9 cellular contexts compared by ENCODE assay signal in genomic region chr7:155815332-155816191, GRCh38. TPM values are rescaled to one million over a fixed set of nuclear protein-coding genes. Genes with fewer than 3 reads are reported as not detected.
DNase-seq lines count a peak whose midpoint lies in the region; ATAC-seq and TF ChIP-seq lines count a peak whose summit lies in the region.
"Had no signal": no experiment of that assay in that cellular context is flagged by ENCODE, and none has a peak within 500 bp of the region (broad histone marks: within the 10 kb centered on the region; RNA-seq: fewer than 3 reads in every experiment).

No MANE protein-coding gene starts in this region.

- DNase-seq in COR-L47 (lab: John Stamatoyannopoulos, UW) (peak; percentile 38), adrenal gland (peak; percentile 74 to 87 (median 83)), kidney epithelial cell (ENCODE audit: low read depth) (no peak)
- DNase-seq in stimulated activated CD8-positive, alpha-beta memory T cell treated with anti-CD3 and anti-CD28 coated beads, Interleukin-15, amount 100 ng/mL, for 1 hour (ENCODE audit: low read depth) = peak; percentile 34

- intact Hi-C loops in adrenal gland (cut with DNase I) = no loop called here

- H3K4me1 ChIP-seq in adrenal gland (replicated peaks in 1 of 2) = peaks cover 5 to 7% of the 10 kb centered on the region in 2 donors
- peaks cover 0 to 17% (median 0%) of the 10 kb centered on the region in 3 donors for H3K4me1 ChIP-seq in gastroesophageal sphincter

- no peaks in the 10 kb centered on the region for H3K36me3 ChIP-seq in SU-DHL-6 (ENCODE audit: low read length)
- no peaks in the 10 kb centered on the region for H3K36me3 ChIP-seq in adrenal gland (replicated peaks in 1 of 2)
- H3K36me3 ChIP-seq in kidney epithelial cell (ENCODE audit: control insufficient read depth, insufficient read depth, low read length) = no peaks in the 10 kb centered on the region
- no peaks in the 10 kb centered on the region for H3K36me3 ChIP-seq in gastroesophageal sphincter

- no peaks in the 10 kb centered on the region for H3K27me3 ChIP-seq in SU-DHL-6 (ENCODE audit: low read length)
- peaks cover 21% of the 10 kb centered on the region for H3K27me3 ChIP-seq in adrenal gland
- peaks cover 18% of the 10 kb centered on the region for H3K27me3 ChIP-seq in kidney epithelial cell (ENCODE audit: control insufficient read depth, insufficient read depth, low read length)
- peaks cover 99% of the 10 kb centered on the region for H3K27me3 ChIP-seq in gastroesophageal sphincter

- no peak for TF ChIP-seq POLR2A in adrenal gland (IDR thresholded peaks at IDR 0.05)
- no peak for TF ChIP-seq POLR2A in gastroesophageal sphincter (IDR thresholded peaks at IDR 0.05)

- 33 to 39% (median 36%) methylated on average over 15 to 20 of the region's 20 CpGs for WGBS in adrenal gland, 4 donors
- WGBS in gastroesophageal sphincter (ENCODE audit: low coverage in 1 of 2), 2 donors = 28 to 29% methylated on average over 9 to 10 of the region's 20 CpGs

- H3K79me2 ChIP-seq in SU-DHL-6 (ENCODE audit: insufficient read depth, low read length) = no peaks in the 10 kb centered on the region

- H3K4me3 ChIP-seq in SU-DHL-6 (ENCODE audit: insufficient read depth, low read length, poor library complexity, severe bottlenecking) (no peak overlapping the region), adrenal gland (no peak overlapping the region), kidney epithelial cell (ENCODE audit: low read depth, low read length) (no peak overlapping the region), gastroesophageal sphincter (no peak overlapping the region)

- no peak overlapping the region for H3K9ac ChIP-seq in SU-DHL-6 (ENCODE audit: low read length)

- H3K4me2 ChIP-seq in SU-DHL-6 (ENCODE audit: low read depth, low read length, poor library complexity, severe bottlenecking) = peak overlapping the region; percentile 20

- no peak overlapping the region for H2AFZ ChIP-seq in SU-DHL-6 (ENCODE audit: low read depth, low read length, severe bottlenecking)

- TF ChIP-seq CTCF in SU-DHL-6 (IDR thresholded peaks at IDR 0.05; ENCODE audit: insufficient read depth, low read length, poor library complexity, severe bottlenecking) (peak; percentile 42), adrenal gland (IDR thresholded peaks at IDR 0.05) (peak; percentile 59 to 84 (median 65)), kidney epithelial cell (IDR thresholded peaks at IDR 0.05; ENCODE audit: insufficient read depth, low read length, poor library complexity, severe bottlenecking) (peak; percentile 95), gastroesophageal sphincter (IDR thresholded peaks at IDR 0.05) (peak in 2 of 4 experiments; percentile 30 to 62)

- no peak for TF ChIP-seq EP300 in gastroesophageal sphincter (IDR thresholded peaks at IDR 0.05)

- no peaks in the 10 kb centered on the region for H3F3A ChIP-seq in SU-DHL-6 (ENCODE audit: insufficient read depth)

- H4K20me1 ChIP-seq in SU-DHL-6 (ENCODE audit: low read depth, low read length) = no peaks in the 10 kb centered on the region

- no peak overlapping the region for H3K27ac ChIP-seq in SU-DHL-6 (ENCODE audit: low read depth, low read length)
- H3K27ac ChIP-seq in adrenal gland = no peak overlapping the region
- H3K27ac ChIP-seq in gastroesophageal sphincter = no peak overlapping the region

- no peaks in the 10 kb centered on the region for H3K9me2 ChIP-seq in SU-DHL-6 (replicated peaks; ENCODE audit: insufficient read depth, low read length)

- H3K9me3 ChIP-seq in SU-DHL-6 (ENCODE audit: insufficient read depth, low read length) (no peaks in the 10 kb centered on the region), adrenal gland (replicated peaks in 1 of 3) (no peaks in the 10 kb centered on the region), gastroesophageal sphincter (no peaks in the 10 kb centered on the region)

- ATAC-seq in GM19043 (IDR thresholded peaks at IDR 0.05; ENCODE audit: low read depth, unreplicated experiment) (peak; percentile 88), HG03175 (IDR thresholded peaks at IDR 0.05; ENCODE audit: unreplicated experiment) (peak; percentile 83), gastroesophageal sphincter (no peak)

RNA-seq across cellular contexts. Expression of gene SHH, which starts 3.3 kb away (rescaled TPM):
- total RNA-seq in adrenal gland (10 to 100 TPM in 5 of 8 donors, 1 to 10 TPM in 3; 3.3 to 38.0 (median 15.2) TPM), kidney epithelial cell (2.8 and 4.5 TPM in 2 replicates), gastroesophageal sphincter (under 1 TPM in 1 of 4 donors, not detected in 3; 0.08 TPM)
- 10 to 100 TPM in 1 of 3 donors, 1 to 10 TPM in 2; 3.0 to 13.7 (median 7.0) TPM for polyA plus RNA-seq in adrenal gland
- total RNA-seq: activated CD8-positive, alpha-beta memory T cell treated with anti-CD3 and anti-CD28 coated beads for 36 hours had no signal
